8 cellular contexts compared by ENCODE assay signal in the genomic region with DNA sequence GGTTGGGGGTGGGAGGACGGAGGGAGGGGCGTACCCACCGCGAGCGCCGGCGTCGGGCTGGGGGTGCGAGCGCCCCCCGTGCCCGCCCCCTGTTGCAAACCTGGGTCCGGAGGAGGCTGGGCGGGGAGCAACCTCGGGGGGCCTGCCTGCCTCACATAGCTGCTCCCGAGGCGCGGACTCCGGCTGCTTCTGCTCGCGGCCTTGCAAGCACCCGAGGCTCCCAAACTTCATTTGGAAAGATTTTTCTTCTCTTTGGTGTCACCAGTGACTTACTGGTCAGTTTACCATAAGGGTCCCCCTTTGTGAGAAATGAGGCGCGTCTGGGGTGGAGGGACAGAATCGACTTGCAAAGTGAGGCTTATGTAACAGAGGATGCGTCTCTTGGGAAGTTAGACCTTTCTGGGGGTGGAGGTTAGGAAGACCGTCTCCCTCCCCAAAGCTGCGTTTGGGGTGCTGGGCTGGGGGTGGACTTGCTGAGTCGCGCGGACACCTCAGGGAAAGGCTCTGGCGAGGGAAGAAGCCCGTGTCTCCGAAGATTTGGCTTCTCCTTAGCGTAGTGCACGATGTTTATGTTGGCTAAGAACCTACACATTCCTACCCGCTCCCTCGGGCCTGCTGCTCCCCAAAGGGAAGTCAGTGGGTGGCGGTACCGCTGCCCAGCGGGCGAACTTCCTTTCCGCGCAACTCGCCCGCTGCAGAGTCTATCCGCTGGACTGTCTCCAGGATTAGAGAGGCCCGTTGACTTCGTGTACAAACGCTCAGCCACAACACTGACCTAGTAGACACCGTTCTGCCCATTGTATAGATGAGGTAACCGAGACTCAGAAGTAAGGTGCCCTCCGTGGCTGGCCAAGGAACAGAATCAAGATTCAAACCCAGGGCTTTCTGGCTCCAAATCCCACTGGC. TPM values are rescaled to one million over a fixed set of nuclear protein-coding genes. Genes with fewer than 3 reads are reported as not detected.
DNase-seq lines count a peak whose midpoint lies in the region; ATAC-seq and TF ChIP-seq lines count a peak whose summit lies in the region.

No MANE protein-coding gene starts in this region.

- no peaks in the 10 kb centered on the region for H3K36me3 Mint-ChIP-seq in stimulated activated naive B cell treated with anti-CD40 and anti-IgM and Interleukin-4, amounts not matched to agents 10 μg/mL and 1 μg/mL and 100 μg/mL, for 72 hours

- peaks cover 16 to 18% of the 10 kb centered on the region in 2 donors for H3K4me1 Mint-ChIP-seq in stimulated activated naive B cell treated with anti-CD40 and anti-IgM and Interleukin-4, amounts not matched to agents 10 μg/mL and 1 μg/mL and 100 μg/mL, for 72 hours

- H3K9me3 Mint-ChIP-seq in stimulated activated naive B cell treated with anti-CD40 and anti-IgM and Interleukin-4, amounts not matched to agents 10 μg/mL and 1 μg/mL and 100 μg/mL, for 72 hours: no peaks in the 10 kb centered on the region

- TF ChIP-seq CTCF in astrocyte of the cerebellum (IDR thresholded peaks at IDR 0.05; ENCODE audit: low read depth, low read length, missing control alignments) (no peak), kidney epithelial cell (IDR thresholded peaks at IDR 0.05; ENCODE audit: insufficient read depth, low read length, poor library complexity, severe bottlenecking) (no peak)

- peaks cover 6% of the 10 kb centered on the region for H3K27me3 ChIP-seq in kidney epithelial cell (ENCODE audit: control insufficient read depth, insufficient read depth, low read length)

- H3K27me3 Mint-ChIP-seq in stimulated activated naive B cell treated with anti-CD40 and anti-IgM and Interleukin-4, amounts not matched to agents 10 μg/mL and 1 μg/mL and 100 μg/mL, for 72 hours: peaks cover 64 to 73% of the 10 kb centered on the region in 2 donors

- H3K4me3 Mint-ChIP-seq in stimulated activated naive B cell treated with anti-CD40 and anti-IgM and Interleukin-4, amounts not matched to agents 10 μg/mL and 1 μg/mL and 100 μg/mL, for 72 hours: peak overlapping the region; percentile 55 to 57

- H3K4me3 ChIP-seq in astrocyte of the cerebellum (ENCODE audit: low read depth, low read length) (peak overlapping the region; percentile 44), kidney epithelial cell (ENCODE audit: low read depth, low read length) (peak overlapping the region; percentile 48)

- in situ Hi-C loops in astrocyte of the cerebellum (cut with HindIII; ENCODE audit: low sequenced_read_pairs): no loop called here

- ATAC-seq in HG03064 (IDR thresholded peaks at IDR 0.05; ENCODE audit: low read depth, unreplicated experiment) (peak; percentile 7), GM21619 (IDR thresholded peaks at IDR 0.05; ENCODE audit: unreplicated experiment) (no peak)
- peak in 1 of 2 donors; percentile 0 for ATAC-seq in stimulated activated naive B cell treated with anti-CD40 and anti-IgM and Interleukin-4, amounts not matched to agents 10 μg/mL and 1 μg/mL and 100 μg/mL, for 72 hours (replicated peaks)

- H3K27ac Mint-ChIP-seq in stimulated activated naive B cell treated with anti-CD40 and anti-IgM and Interleukin-4, amounts not matched to agents 10 μg/mL and 1 μg/mL and 100 μg/mL, for 72 hours: no peak overlapping the region

- no peaks in the 10 kb centered on the region for H3K36me3 ChIP-seq in kidney epithelial cell (ENCODE audit: control insufficient read depth, insufficient read depth, low read length)

- DNase-seq in Daoy (ENCODE audit: low read depth) (peak; percentile 58), astrocyte of the cerebellum (ENCODE audit: low read depth) (peak; percentile 41), kidney epithelial cell (ENCODE audit: low read depth) (no peak), NCI-H2029 treated with DMSO at 0.1 percent for 48 hours (lab: John Stamatoyannopoulos, UW) (no peak)
- DNase-seq in stimulated activated naive B cell treated with anti-CD40 and anti-IgM and Interleukin-4, amounts not matched to agents 10 μg/mL and 1 μg/mL and 100 μg/mL, for 72 hours: no peak
- DNase-seq in activated CD4-positive, CD25-positive, alpha-beta regulatory T cell (lab: John Stamatoyannopoulos, UW): no peak

RNA-seq across cellular contexts. Expression of a gene that starts 0.6 kb away (rescaled TPM):
- total RNA-seq in Daoy (2014; rRNA removed; shearing (Covaris generic)): not detected in 2 replicates
- 1.2 TPM in 1 of 2 replicates, not detected in the other for total RNA-seq in kidney epithelial cell

Comparison
In these comparisons a context has a peak if more than half of its experiments do, and no peak if none do; other contexts are left out.
1. DNase-seq: peak in Daoy (single experiment) and astrocyte of the cerebellum (single experiment); none in kidney epithelial cell (single experiment), stimulated activated naive B cell treated with anti-CD40 and anti-IgM and Interleukin-4, amounts not matched to agents 10 μg/mL and 1 μg/mL and 100 μg/mL, for 72 hours (single experiment), NCI-H2029 treated with DMSO at 0.1 percent for 48 hours (single experiment) and activated CD4-positive, CD25-positive, alpha-beta regulatory T cell (0 of 4).